8 cellular contexts compared by ENCODE assay signal in the genomic region with DNA sequence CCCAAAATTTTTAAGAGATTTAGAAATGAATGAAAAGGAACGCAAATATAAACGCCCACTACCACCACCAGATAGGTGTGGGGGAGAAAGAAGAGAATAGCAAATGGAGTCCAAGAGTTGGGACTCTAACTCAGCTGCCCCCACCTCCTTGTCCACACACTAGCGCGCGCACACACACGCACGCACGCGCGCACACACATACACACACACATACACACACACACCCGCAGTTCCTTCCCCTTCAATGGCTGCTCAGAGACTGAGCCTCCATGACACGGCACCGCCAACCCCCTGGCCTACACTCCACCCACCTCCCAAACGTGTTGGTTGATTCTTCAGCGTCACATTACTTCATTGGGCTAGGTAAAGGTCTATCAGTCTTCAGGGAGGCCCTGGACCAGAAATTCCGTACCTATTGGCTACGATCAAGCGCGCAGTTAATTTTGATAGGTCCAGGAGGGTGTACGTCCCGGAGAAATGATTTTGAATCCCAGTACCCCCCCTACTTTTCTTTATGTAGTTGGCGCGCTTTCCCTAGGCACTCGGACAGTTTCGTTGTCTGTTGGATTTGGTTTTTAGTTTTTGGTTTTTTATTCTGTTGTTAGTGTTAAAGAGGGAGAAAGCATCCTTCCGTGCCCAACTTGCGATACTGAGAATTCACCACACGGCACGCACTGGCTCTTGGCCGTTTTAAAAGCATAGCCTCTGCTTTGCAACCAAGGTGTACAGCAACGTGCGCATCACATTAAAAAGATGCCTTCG. TPM values are rescaled to one million over a fixed set of nuclear protein-coding genes. Genes with fewer than 3 reads are reported as not detected.
DNase-seq lines count a peak whose midpoint lies in the region; ATAC-seq, FAIRE-seq and TF ChIP-seq lines count a peak whose summit lies in the region.

A gene (minus strand): TSS at position 261 of the 762 bp plus-strand sequence. CDS start 326 bp downstream, outside the sequence.

- no peaks in the 10 kb centered on the region for H3K9me2 ChIP-seq in OCI-LY1 (ENCODE audit: low read depth, low read length)

- H3K27ac ChIP-seq in OCI-LY1 (ENCODE audit: low read depth, low read length, poor library complexity, severe bottlenecking) = peak within 1 kb of the TSS; percentile 89
- peak within 1 kb of the TSS; percentile 83 for H3K27ac ChIP-seq in mesodermal cell (ENCODE audit: low read depth, low read length, severe bottlenecking)

- H3K36me3 ChIP-seq in OCI-LY1 (ENCODE audit: insufficient read depth, low read length) (peaks cover 10% of the 10 kb centered on the region), mesodermal cell (ENCODE audit: control insufficient read depth, insufficient read depth, low read length) (peaks cover 9% of the 10 kb centered on the region)

- WGBS in mesodermal cell (ENCODE audit: insufficient coverage in 2 of 2), 2 experiments = 1 to 2% methylated on average over 13 to 18 of the region's 33 CpGs

- H3K9me3 ChIP-seq in OCI-LY1 (ENCODE audit: low read length) = no peaks in the 10 kb centered on the region
- H3K9me3 ChIP-seq in mesodermal cell (ENCODE audit: control insufficient read depth, low read length) = no peaks in the 10 kb centered on the region

- peak within 1 kb of the TSS; percentile 73 for H2AFZ ChIP-seq in OCI-LY1 (ENCODE audit: low read length)

- peak within 1 kb of the TSS; percentile 97 for H3K4me3 ChIP-seq in OCI-LY1 (ENCODE audit: low read depth, low read length, poor library complexity, severe bottlenecking)
- peak within 1 kb of the TSS; percentile 96 for H3K4me3 ChIP-seq in mesodermal cell (ENCODE audit: extremely low read depth, insufficient read depth, low read length, poor library complexity, severe bottlenecking)

- TF ChIP-seq CTCF in D721Med (IDR thresholded peaks at IDR 0.05; ENCODE audit: insufficient read depth, missing control alignments) (no peak), OCI-LY1 (IDR thresholded peaks at IDR 0.05; ENCODE audit: low read length) (peak; percentile 36; the same call in 1 of the 2 replicates)

- peak; percentile 91 for FAIRE-seq in D721Med (lab: Jason Lieb, UNC)
- FAIRE-seq in endometrium (lab: Jason Lieb, UNC) = peak; percentile 98

- H3K9ac ChIP-seq in OCI-LY1 (ENCODE audit: low read length) = peak within 1 kb of the TSS; percentile 100

- peak; percentile 86 for ATAC-seq in GM21515 (IDR thresholded peaks at IDR 0.05; ENCODE audit: unreplicated experiment)

- DNase-seq in D721Med (ENCODE audit: insufficient read length, low spot score) = peak; percentile 97
- peak; percentile 95 for DNase-seq in HuH-7 (ENCODE audit: low spot score)
- peak; percentile 88 for DNase-seq in activated CD8-positive, alpha-beta memory T cell treated with anti-CD3 and anti-CD28 coated beads, Interleukin-2, amount 50 U/mL, for 4 hours
- DNase-seq in stimulated activated CD8-positive, alpha-beta memory T cell treated with anti-CD3 and anti-CD28 coated beads, Interleukin-15, amount 100 ng/mL, for 4 hours (ENCODE audit: low read depth in 2 of 2) = peak; percentile 81 to 90

- peaks cover 25% of the 10 kb centered on the region for H3K4me1 ChIP-seq in OCI-LY1 (ENCODE audit: insufficient read depth, low read length, severe bottlenecking)
- no peaks in the 10 kb centered on the region for H3K4me1 ChIP-seq in mesodermal cell (ENCODE audit: control insufficient read depth, insufficient read depth, low read length, poor library complexity, severe bottlenecking)

- peaks cover 40% of the 10 kb centered on the region for H3K79me2 ChIP-seq in OCI-LY1 (ENCODE audit: insufficient read depth, low read length)

- H3K4me2 ChIP-seq in OCI-LY1 (ENCODE audit: low read length) = peak within 1 kb of the TSS; percentile 83

- no peaks in the 10 kb centered on the region for H3F3A ChIP-seq in OCI-LY1 (ENCODE audit: insufficient read depth, low read length)

- H4K20me1 ChIP-seq in OCI-LY1 (ENCODE audit: insufficient read depth, low read length) = no peaks in the 10 kb centered on the region

- no peaks in the 10 kb centered on the region for H3K27me3 ChIP-seq in OCI-LY1 (ENCODE audit: insufficient read depth, low read length)

RNA-seq across cellular contexts. Expression of the gene that starts here (rescaled TPM):
- polyA plus RNA-seq in mesodermal cell (2013, experiment 1 of 2) = 54.4 TPM
- polyA plus RNA-seq in mesodermal cell (2013, experiment 2 of 2) = 74.9 TPM

Comparison
In these comparisons a context has a peak if more than half of its experiments do, and no peak if none do; other contexts are left out.
1. Peak in every context shown above with its lines: DNase-seq, ATAC-seq, H3K4me3 ChIP-seq and H3K27ac ChIP-seq.